ENCODE assay signal across 10 cellular contexts in the genomic region with DNA sequence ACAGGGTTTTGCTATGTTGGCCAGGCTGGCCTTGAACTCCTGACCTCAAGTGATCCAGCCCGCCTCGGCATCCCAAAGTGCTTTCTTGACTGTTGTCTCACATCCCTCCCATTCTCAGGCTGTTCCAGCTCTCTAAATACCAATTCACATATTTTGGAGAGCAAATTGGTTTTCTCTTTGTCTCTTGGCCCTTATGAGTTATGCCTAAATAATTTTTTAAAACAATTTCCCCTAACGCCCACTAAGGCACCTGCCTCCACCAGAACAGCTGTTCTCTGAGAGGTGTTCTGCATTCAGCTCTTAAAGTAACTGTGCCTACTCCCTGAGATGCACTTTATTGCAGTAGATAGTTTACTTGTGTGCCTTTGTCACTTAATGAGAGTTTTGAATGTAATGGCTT. TPM values are rescaled to one million over a fixed set of nuclear protein-coding genes. Genes with fewer than 3 reads are reported as not detected.
"Had no signal": no experiment of that assay in that cellular context is flagged by ENCODE, and none has a peak within 500 bp of the region (broad histone marks: within the 10 kb centered on the region; RNA-seq: fewer than 3 reads in every experiment).

No MANE protein-coding gene starts in this region.

- H3K27ac ChIP-seq: HL-60, KMS-11 had no signal

- ATAC-seq: GM23338, HepG2 had no signal

- H3K4me3 ChIP-seq: GM23338 had no signal

- H2AFZ ChIP-seq: GM23338 had no signal

- H3K9ac ChIP-seq: KMS-11 had no signal

- H3K4me2 ChIP-seq: GM23338, KMS-11 had no signal

- DNase-seq: H9, HCEC 1CT, KBM-7 had no signal

RNA-seq across cellular contexts. Expression of gene CCDC195, which starts 6.9 kb away (rescaled TPM):
- total RNA-seq: GM23338, H1, H9, HepG2, HT1080 had no signal
- polyA plus RNA-seq: GM23338, H1, HepG2, IgD-negative memory B cell had no signal
